16 cellular contexts compared by ENCODE assay signal in genomic region chr14:29390046-29390841, GRCh38.
DNase-seq lines count a peak whose midpoint lies in the region; TF ChIP-seq lines count a peak whose summit lies in the region.
"Had no signal": no experiment of that assay in that cellular context is flagged by ENCODE, and none has a peak within 500 bp of the region (broad histone marks: within the 10 kb centered on the region; RNA-seq: fewer than 3 reads in every experiment).

No MANE protein-coding gene starts in this region.

- no peaks in the 10 kb centered on the region for H3K9me3 ChIP-seq in effector memory CD4-positive, alpha-beta T cell (ENCODE audit: control insufficient read depth, low read length)

- no peaks in the 10 kb centered on the region for H3K4me1 ChIP-seq in effector memory CD4-positive, alpha-beta T cell (ENCODE audit: control insufficient read depth, insufficient read depth, low read length, poor library complexity, severe bottlenecking)

- H3K9me3 Mint-ChIP-seq in neural crest cell, result peaks cover 4% of the 10 kb centered on the region

- peak overlapping the region in 36 of 59 donors; percentile 1 to 75 (median 46) for H3K27ac ChIP-seq in dorsolateral prefrontal cortex
- no peak overlapping the region for H3K27ac ChIP-seq in effector memory CD4-positive, alpha-beta T cell (ENCODE audit: insufficient read depth, low read length, poor library complexity, severe bottlenecking)

- no peak for TF ChIP-seq CTCF in dorsolateral prefrontal cortex (IDR thresholded peaks at IDR 0.05 in 54 of 56, conservative IDR thresholded peaks at IDR 0.05 in 2 of 56; ENCODE audit: low read depth in 1 of 56, partially characterized antibody in 56 of 56)
- no peak for TF ChIP-seq CTCF in neural crest cell (conservative IDR thresholded peaks at IDR 0.05)

- H3K27ac Mint-ChIP-seq in neural crest cell (ENCODE audit: unreplicated experiment), result no peak overlapping the region
- H3K27ac Mint-ChIP-seq: naive B cell; stimulated activated naive CD8-positive, alpha-beta T cell treated with anti-CD3 and anti-CD28 coated beads, Interleukin-15, amount 100 ng/mL, for 72 hours; T-helper 17 cell had no signal

- H3K27me3 ChIP-seq in dorsolateral prefrontal cortex, result peaks cover 0 to 6% (median 0%) of the 10 kb centered on the region in 45 donors
- H3K27me3 ChIP-seq in effector memory CD4-positive, alpha-beta T cell (replicated peaks; ENCODE audit: control insufficient read depth, insufficient read depth, low read length, poor library complexity, severe bottlenecking), result no peaks in the 10 kb centered on the region

- no peaks in the 10 kb centered on the region for H3K36me3 Mint-ChIP-seq in neural crest cell (ENCODE audit: low read depth)
- H3K36me3 Mint-ChIP-seq: naive B cell had no signal

- H3K4me1 Mint-ChIP-seq in neural crest cell, result peaks cover 19% of the 10 kb centered on the region
- H3K4me1 Mint-ChIP-seq: naive B cell; stimulated activated naive CD8-positive, alpha-beta T cell treated with anti-CD3 and anti-CD28 coated beads, Interleukin-15, amount 100 ng/mL, for 72 hours; T-helper 17 cell had no signal

- peak overlapping the region; percentile 28 for H3K4me3 Mint-ChIP-seq in neural crest cell
- H3K4me3 Mint-ChIP-seq: naive B cell; stimulated activated naive CD8-positive, alpha-beta T cell treated with anti-CD3 and anti-CD28 coated beads, Interleukin-15, amount 100 ng/mL, for 72 hours; T-helper 17 cell had no signal

- H3K36me3 ChIP-seq in effector memory CD4-positive, alpha-beta T cell (ENCODE audit: control insufficient read depth, insufficient read depth, low read length), result no peaks in the 10 kb centered on the region

- H3K27me3 Mint-ChIP-seq in neural crest cell (ENCODE audit: low read depth), result peaks cover 36% of the 10 kb centered on the region
- H3K27me3 Mint-ChIP-seq: naive B cell; stimulated activated naive CD8-positive, alpha-beta T cell treated with anti-CD3 and anti-CD28 coated beads, Interleukin-15, amount 100 ng/mL, for 72 hours; T-helper 17 cell had no signal

- intact Hi-C loops in dorsolateral prefrontal cortex (cut with DNase I), result loop anchor here in 1 of 2 donors (10.0 kb wide), 1 partner anchor 625 kb away; the partner anchor contains the start of gene FOXG1

- peak; percentile 62 for DNase-seq in NCI-H1092 (lab: John Stamatoyannopoulos, UW)
- peak; percentile 71 for DNase-seq in NCI-H2227 (lab: John Stamatoyannopoulos, UW; ENCODE audit: unreplicated experiment)
- no peak for DNase-seq in dorsolateral prefrontal cortex
- peak; percentile 1 for DNase-seq in neural crest cell (ENCODE audit: low read depth, low spot score)
- no peak for DNase-seq in SIG-M5 (lab: John Stamatoyannopoulos, UW)
- DNase-seq in iPS-NIHi7 (ENCODE audit: extremely low spot score), result no peak
- no peak for DNase-seq in activated gamma-delta T cell treated with Interleukin-2 at 50 U/mL for 16 hours
- no peak for DNase-seq in effector memory CD4-positive, alpha-beta T cell
- DNase-seq: activated CD4-positive, alpha-beta T cell treated with anti-CD3 and anti-CD28 coated beads, Interleukin-2, amount 50 U/mL, for 1 hour; activated T-cell treated with anti-CD3 and anti-CD28 coated beads, Interleukin-2, amount 50 U/mL, for 48 hours; DMS53; naive B cell; NCI-H2029; RPMI8226; stimulated activated naive CD8-positive, alpha-beta T cell treated with anti-CD3 and anti-CD28 coated beads, Interleukin-15, amount 100 ng/mL, for 72 hours; T-helper 17 cell had no signal

- H3K4me3 ChIP-seq in dorsolateral prefrontal cortex, result peak overlapping the region in 57 of 59 donors; percentile 1 to 60 (median 37)
- no peak overlapping the region for H3K4me3 ChIP-seq in effector memory CD4-positive, alpha-beta T cell (ENCODE audit: insufficient read depth, low read depth, low read length, poor library complexity, severe bottlenecking)

Comparison
In these comparisons a context has a peak if more than half of its experiments do, and no peak if none do; other contexts are left out.
1. DNase-seq: peak in NCI-H1092 (single experiment), NCI-H2227 (single experiment) and neural crest cell (single experiment); none in dorsolateral prefrontal cortex (0 of 10), SIG-M5 (single experiment), iPS-NIHi7 (single experiment), activated gamma-delta T cell treated with Interleukin-2 at 50 U/mL for 16 hours (single experiment) and effector memory CD4-positive, alpha-beta T cell (0 of 3).